ENCODE assay signal across 8 cellular contexts in the genomic region with DNA sequence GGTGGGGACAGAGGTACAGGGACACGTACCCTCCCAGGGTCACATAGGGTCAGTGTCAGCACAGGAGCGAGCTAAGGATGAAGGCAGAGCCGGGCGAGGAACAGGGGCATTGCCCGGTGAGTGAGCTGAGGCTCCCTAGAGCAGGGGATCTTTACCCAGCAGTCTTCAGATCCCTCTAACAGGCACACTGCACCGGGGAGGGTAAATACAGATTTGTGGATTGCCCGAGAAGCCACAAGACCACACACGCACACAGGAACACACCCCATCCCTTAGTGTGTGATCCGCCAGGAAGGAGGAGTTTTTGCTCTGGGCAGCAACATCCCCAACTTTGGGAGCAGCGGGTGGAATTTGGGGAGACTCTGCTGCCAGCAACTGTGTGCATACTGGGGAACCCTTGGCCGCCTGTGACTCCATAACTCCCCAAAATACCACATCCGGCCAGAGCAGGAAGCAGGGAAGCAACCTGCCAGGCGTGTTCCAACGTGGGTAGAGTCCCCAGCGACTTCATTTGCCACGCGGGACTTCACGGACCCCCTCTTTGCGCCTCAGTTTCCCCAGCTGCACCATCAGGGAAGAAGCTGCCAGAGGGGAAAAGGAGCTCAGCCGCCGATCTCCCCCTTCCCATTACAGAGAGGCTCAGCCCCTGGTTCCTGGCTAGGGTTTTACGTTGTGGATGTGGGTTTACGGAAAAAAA. TPM values are rescaled to one million over a fixed set of nuclear protein-coding genes. Genes with fewer than 3 reads are reported as not detected.
A peak's percentile ranks its signal among the peaks of the same experiment; 100 is the strongest.
DNase-seq lines count a peak whose midpoint lies in the region; ATAC-seq and TF ChIP-seq lines count a peak whose summit lies in the region.

No MANE protein-coding gene starts in this region.

- DNase-seq in CD4-positive, CD25-positive, alpha-beta regulatory T cell = peak in 2 of 3 donors; percentile 44 to 75
- DNase-seq in T-helper 22 cell (ENCODE audit: low read depth) (peak; percentile 25), upper lobe of left lung (peak in 1 of 2 donors; percentile 49), NCI-H345 (lab: John Stamatoyannopoulos, UW) (no peak), DMS79 (lab: John Stamatoyannopoulos, UW) (no peak)
- peak in 2 of 3 donors; percentile 23 to 53 for DNase-seq in effector memory CD4-positive, alpha-beta T cell

- ATAC-seq in CD4-positive, CD25-positive, alpha-beta regulatory T cell (ENCODE audit: low read depth in 2 of 2) = no peak
- ATAC-seq in HG02642 (IDR thresholded peaks at IDR 0.05; ENCODE audit: poor library complexity, unreplicated experiment) (peak; percentile 4), upper lobe of left lung (ENCODE audit: low FRiP score in 2 of 2) (peak; percentile 1 to 3)

- peak overlapping the region; percentile 96 to 99 (median 98) for H3K27ac Mint-ChIP-seq in CD4-positive, CD25-positive, alpha-beta regulatory T cell

- H3K4me1 Mint-ChIP-seq in CD4-positive, CD25-positive, alpha-beta regulatory T cell = peaks cover 0 to 48% (median 14%) of the 10 kb centered on the region in 4 donors

- no peak for TF ChIP-seq EP300 in upper lobe of left lung (IDR thresholded peaks at IDR 0.05)

- H3K4me3 Mint-ChIP-seq in CD4-positive, CD25-positive, alpha-beta regulatory T cell = peak overlapping the region; percentile 93 to 98 (median 96)

- H3K36me3 Mint-ChIP-seq in CD4-positive, CD25-positive, alpha-beta regulatory T cell = no peaks in the 10 kb centered on the region

- H3K4me1 ChIP-seq in CD4-positive, CD25-positive, alpha-beta regulatory T cell (ENCODE audit: control insufficient read depth, insufficient read depth, low read length, poor library complexity, severe bottlenecking) = peaks cover 25% of the 10 kb centered on the region
- peaks cover 20% of the 10 kb centered on the region for H3K4me1 ChIP-seq in effector memory CD4-positive, alpha-beta T cell (ENCODE audit: control insufficient read depth, insufficient read depth, low read length, poor library complexity, severe bottlenecking)
- peaks cover 6 to 20% of the 10 kb centered on the region in 2 donors for H3K4me1 ChIP-seq in muscle layer of duodenum (ENCODE audit: control insufficient read depth in 1 of 2, insufficient read depth in 2 of 2, low read length in 2 of 2)
- peaks cover 17 to 23% (median 20%) of the 10 kb centered on the region in 4 donors for H3K4me1 ChIP-seq in upper lobe of left lung

- no peaks in the 10 kb centered on the region for H3K9me3 ChIP-seq in CD4-positive, CD25-positive, alpha-beta regulatory T cell (ENCODE audit: control insufficient read depth in 2 of 2, low read length in 2 of 2)
- no peaks in the 10 kb centered on the region for H3K9me3 ChIP-seq in effector memory CD4-positive, alpha-beta T cell (ENCODE audit: control insufficient read depth, low read length)
- H3K9me3 ChIP-seq in muscle layer of duodenum (ENCODE audit: control insufficient read depth in 1 of 2, low read length in 2 of 2) (no peaks in the 10 kb centered on the region), upper lobe of left lung (no peaks in the 10 kb centered on the region)

- H3K36me3 ChIP-seq in CD4-positive, CD25-positive, alpha-beta regulatory T cell (ENCODE audit: control insufficient read depth, insufficient read depth, low read length) = no peaks in the 10 kb centered on the region
- H3K36me3 ChIP-seq in effector memory CD4-positive, alpha-beta T cell (ENCODE audit: control insufficient read depth, insufficient read depth, low read length) = no peaks in the 10 kb centered on the region
- H3K36me3 ChIP-seq in muscle layer of duodenum (ENCODE audit: control insufficient read depth in 1 of 2, insufficient read depth in 2 of 2, low read length in 2 of 2) (no peaks in the 10 kb centered on the region), upper lobe of left lung (no peaks in the 10 kb centered on the region)

- H3K9me3 Mint-ChIP-seq in CD4-positive, CD25-positive, alpha-beta regulatory T cell = peaks cover 0 to 2% (median 0%) of the 10 kb centered on the region in 7 donors

- no peaks in the 10 kb centered on the region for H3K27me3 ChIP-seq in CD4-positive, CD25-positive, alpha-beta regulatory T cell (ENCODE audit: control insufficient read depth, insufficient read depth, low read length)
- H3K27me3 ChIP-seq in effector memory CD4-positive, alpha-beta T cell (replicated peaks; ENCODE audit: control insufficient read depth, insufficient read depth, low read length, poor library complexity, severe bottlenecking) = no peaks in the 10 kb centered on the region
- no peaks in the 10 kb centered on the region for H3K27me3 ChIP-seq in muscle layer of duodenum (ENCODE audit: low read depth, low read length)
- H3K27me3 ChIP-seq in upper lobe of left lung = no peaks in the 10 kb centered on the region

- peaks cover 28% of the 10 kb centered on the region for H3K27me3 Mint-ChIP-seq in CD4-positive, CD25-positive, alpha-beta regulatory T cell

- no peak for TF ChIP-seq POLR2A in upper lobe of left lung (IDR thresholded peaks at IDR 0.05)

- H3K27ac ChIP-seq in CD4-positive, CD25-positive, alpha-beta regulatory T cell (ENCODE audit: insufficient read depth, low read length, poor library complexity, severe bottlenecking) = peak overlapping the region; percentile 89
- H3K27ac ChIP-seq in effector memory CD4-positive, alpha-beta T cell (ENCODE audit: insufficient read depth, low read length, poor library complexity, severe bottlenecking) = peak overlapping the region; percentile 63
- peak overlapping the region; percentile 79 for H3K27ac ChIP-seq in muscle layer of duodenum (ENCODE audit: low read length)
- H3K27ac ChIP-seq in upper lobe of left lung = peak overlapping the region; percentile 79 to 94 (median 92)

- WGBS in upper lobe of left lung, 2 donors = 2 to 3% methylated on average over 15 to 23 of the region's 23 CpGs

- H3K4me3 ChIP-seq in CD4-positive, CD25-positive, alpha-beta regulatory T cell (ENCODE audit: low read depth, low read length) = peak overlapping the region; percentile 85
- H3K4me3 ChIP-seq in effector memory CD4-positive, alpha-beta T cell (ENCODE audit: insufficient read depth, low read depth, low read length, poor library complexity, severe bottlenecking) = peak overlapping the region; percentile 75
- H3K4me3 ChIP-seq in muscle layer of duodenum (ENCODE audit: low read depth in 1 of 2, low read length in 2 of 2) (peak overlapping the region; percentile 64 to 84), upper lobe of left lung (peak overlapping the region; percentile 15 to 64 (median 54))

- no peak for TF ChIP-seq CTCF in upper lobe of left lung (IDR thresholded peaks at IDR 0.05)

RNA-seq across cellular contexts. Expression of a gene that starts 5.9 kb away (rescaled TPM):
- total RNA-seq in CD4-positive, CD25-positive, alpha-beta regulatory T cell = 9.3 TPM
- polyA plus RNA-seq in CD4-positive, CD25-positive, alpha-beta regulatory T cell = 1 to 10 TPM; 3.1 to 4.5 (median 3.9) TPM
- total RNA-seq in upper lobe of left lung = 100 to 1,000 TPM in 1 of 6 donors, 10 to 100 TPM in 5; 35.0 to 115 (median 56.0) TPM

RNA-seq across cellular contexts. Expression of a gene that starts 27.3 kb away (rescaled TPM):
- 1,009 TPM for total RNA-seq in CD4-positive, CD25-positive, alpha-beta regulatory T cell
- polyA plus RNA-seq in CD4-positive, CD25-positive, alpha-beta regulatory T cell = 100 to 1,000 TPM; 608 to 773 (median 661) TPM
- total RNA-seq in upper lobe of left lung = 100 to 1,000 TPM; 324 to 781 (median 471) TPM

RNA-seq across cellular contexts. Expression of a gene that starts 57.6 kb away (rescaled TPM):
- total RNA-seq in CD4-positive, CD25-positive, alpha-beta regulatory T cell = not detected
- not detected for polyA plus RNA-seq in CD4-positive, CD25-positive, alpha-beta regulatory T cell
- 10 to 100 TPM in 2 of 6 donors, 1 to 10 TPM in 4; 4.1 to 49.2 (median 5.4) TPM for total RNA-seq in upper lobe of left lung

RNA-seq across cellular contexts. Expression of a gene that starts 59.2 kb away (rescaled TPM):
- total RNA-seq in CD4-positive, CD25-positive, alpha-beta regulatory T cell = 0.81 TPM
- polyA plus RNA-seq in CD4-positive, CD25-positive, alpha-beta regulatory T cell = under 1 TPM in 3 of 4 donors, not detected in 1; 0.21 to 0.44 (median 0.23) TPM
- total RNA-seq in upper lobe of left lung = 100 to 1,000 TPM in 1 of 6 donors, 10 to 100 TPM in 5; 60.0 to 103 (median 75.9) TPM

Comparison
In these comparisons a context has a peak if more than half of its experiments do, and no peak if none do; other contexts are left out.
1. ATAC-seq: peak in HG02642 (single experiment) and upper lobe of left lung (2 of 2); none in CD4-positive, CD25-positive, alpha-beta regulatory T cell (0 of 2).
2. DNase-seq: peak in CD4-positive, CD25-positive, alpha-beta regulatory T cell (2 of 3), T-helper 22 cell (single experiment) and effector memory CD4-positive, alpha-beta T cell (2 of 3); none in NCI-H345 (single experiment) and DMS79 (single experiment).
3. Peak in every context shown above with its lines, with median percentiles within 50 percentile points of each other: H3K27ac ChIP-seq and H3K4me3 ChIP-seq.